In genomic region chr3:132817646-132818177, GRCh38 we compare ENCODE assay signal across 28 cellular contexts.
"Had no signal": no experiment of that assay in that cellular context is flagged by ENCODE, and none has a peak within 500 bp of the region (broad histone marks: within the 10 kb centered on the region; RNA-seq: fewer than 3 reads in every experiment).

No MANE protein-coding gene starts in this region.

- FAIRE-seq: astrocyte, bronchial epithelial cell, frontal cortex had no signal

- H3K27me3 ChIP-seq: brain microvascular endothelial cell, dorsolateral prefrontal cortex had no signal

- H3K4me3 ChIP-seq: coronary artery, dorsolateral prefrontal cortex had no signal

- H3K36me3 ChIP-seq: brain microvascular endothelial cell had no signal

- H3K27ac ChIP-seq: brain microvascular endothelial cell, coronary artery, dorsolateral prefrontal cortex, VCaP had no signal

- DNase-seq: activated CD4-positive, alpha-beta memory T cell treated with anti-CD3 and anti-CD28 coated beads, Interleukin-2, amount 10 ng/mL, durations not matched to agents 7 days and 5 days; activated CD4-positive, alpha-beta T cell treated with anti-CD3 and anti-CD28 coated beads for 1 hour; activated CD4-positive, alpha-beta T cell treated with anti-CD3 and anti-CD28 coated beads for 4 hours; activated CD4-positive, alpha-beta T cell treated with anti-CD3 and anti-CD28 coated beads, Interleukin-2, amount 10 ng/mL, durations not matched to agents 7 days and 5 days; activated CD4-positive, alpha-beta T cell treated with anti-CD3 and anti-CD28 coated beads, Interleukin-2, amount 50 U/mL, for 4 hours; activated effector memory CD4-positive, alpha-beta T cell treated with Interleukin-2 at 50 U/mL for 16 hours; activated gamma-delta T cell treated with Interleukin-2 at 50 U/mL for 16 hours; activated naive CD4-positive, alpha-beta T cell treated with anti-CD3 and anti-CD28 coated beads, Interleukin-2, amount 50 U/mL, for 16 hours; activated naive CD4-positive, alpha-beta T cell treated with Interleukin-2 at 50 U/mL for 16 hours; activated T-cell treated with anti-CD3 and anti-CD28 coated beads, Interleukin-2, amount 50 U/mL, for 4 hours; amniotic stem cell; anterior cingulate cortex; brain microvascular endothelial cell; dorsolateral prefrontal cortex; effector memory CD4-positive, alpha-beta T cell; endodermal cell; foreskin fibroblast; head of caudate nucleus; T-cell; T-helper 9 cell had no signal

- ATAC-seq: activated T-cell treated with anti-CD3 and anti-CD28 coated beads, Interleukin-2, amount 50 U/mL, for 4 hours; activated T-helper 17 cell treated with anti-CD3 and anti-CD28 coated beads, Interleukin-2, amount 50 U/mL, for 72 hours; esophagus mucosa; T-cell; WTC11 had no signal
